Comparison of ENCODE assay signal across 1 cellular context in genomic region chr13:64446372-64446771, GRCh38.
TF ChIP-seq lines count a peak whose summit lies in the region.

No MANE protein-coding gene starts in this region.

TF ChIP-seq in GM23338, 12 proteins besides CTCF, POLR2A, EP300 and RAD21 (continued from another document):
- TF ChIP-seq, protein P1, sequence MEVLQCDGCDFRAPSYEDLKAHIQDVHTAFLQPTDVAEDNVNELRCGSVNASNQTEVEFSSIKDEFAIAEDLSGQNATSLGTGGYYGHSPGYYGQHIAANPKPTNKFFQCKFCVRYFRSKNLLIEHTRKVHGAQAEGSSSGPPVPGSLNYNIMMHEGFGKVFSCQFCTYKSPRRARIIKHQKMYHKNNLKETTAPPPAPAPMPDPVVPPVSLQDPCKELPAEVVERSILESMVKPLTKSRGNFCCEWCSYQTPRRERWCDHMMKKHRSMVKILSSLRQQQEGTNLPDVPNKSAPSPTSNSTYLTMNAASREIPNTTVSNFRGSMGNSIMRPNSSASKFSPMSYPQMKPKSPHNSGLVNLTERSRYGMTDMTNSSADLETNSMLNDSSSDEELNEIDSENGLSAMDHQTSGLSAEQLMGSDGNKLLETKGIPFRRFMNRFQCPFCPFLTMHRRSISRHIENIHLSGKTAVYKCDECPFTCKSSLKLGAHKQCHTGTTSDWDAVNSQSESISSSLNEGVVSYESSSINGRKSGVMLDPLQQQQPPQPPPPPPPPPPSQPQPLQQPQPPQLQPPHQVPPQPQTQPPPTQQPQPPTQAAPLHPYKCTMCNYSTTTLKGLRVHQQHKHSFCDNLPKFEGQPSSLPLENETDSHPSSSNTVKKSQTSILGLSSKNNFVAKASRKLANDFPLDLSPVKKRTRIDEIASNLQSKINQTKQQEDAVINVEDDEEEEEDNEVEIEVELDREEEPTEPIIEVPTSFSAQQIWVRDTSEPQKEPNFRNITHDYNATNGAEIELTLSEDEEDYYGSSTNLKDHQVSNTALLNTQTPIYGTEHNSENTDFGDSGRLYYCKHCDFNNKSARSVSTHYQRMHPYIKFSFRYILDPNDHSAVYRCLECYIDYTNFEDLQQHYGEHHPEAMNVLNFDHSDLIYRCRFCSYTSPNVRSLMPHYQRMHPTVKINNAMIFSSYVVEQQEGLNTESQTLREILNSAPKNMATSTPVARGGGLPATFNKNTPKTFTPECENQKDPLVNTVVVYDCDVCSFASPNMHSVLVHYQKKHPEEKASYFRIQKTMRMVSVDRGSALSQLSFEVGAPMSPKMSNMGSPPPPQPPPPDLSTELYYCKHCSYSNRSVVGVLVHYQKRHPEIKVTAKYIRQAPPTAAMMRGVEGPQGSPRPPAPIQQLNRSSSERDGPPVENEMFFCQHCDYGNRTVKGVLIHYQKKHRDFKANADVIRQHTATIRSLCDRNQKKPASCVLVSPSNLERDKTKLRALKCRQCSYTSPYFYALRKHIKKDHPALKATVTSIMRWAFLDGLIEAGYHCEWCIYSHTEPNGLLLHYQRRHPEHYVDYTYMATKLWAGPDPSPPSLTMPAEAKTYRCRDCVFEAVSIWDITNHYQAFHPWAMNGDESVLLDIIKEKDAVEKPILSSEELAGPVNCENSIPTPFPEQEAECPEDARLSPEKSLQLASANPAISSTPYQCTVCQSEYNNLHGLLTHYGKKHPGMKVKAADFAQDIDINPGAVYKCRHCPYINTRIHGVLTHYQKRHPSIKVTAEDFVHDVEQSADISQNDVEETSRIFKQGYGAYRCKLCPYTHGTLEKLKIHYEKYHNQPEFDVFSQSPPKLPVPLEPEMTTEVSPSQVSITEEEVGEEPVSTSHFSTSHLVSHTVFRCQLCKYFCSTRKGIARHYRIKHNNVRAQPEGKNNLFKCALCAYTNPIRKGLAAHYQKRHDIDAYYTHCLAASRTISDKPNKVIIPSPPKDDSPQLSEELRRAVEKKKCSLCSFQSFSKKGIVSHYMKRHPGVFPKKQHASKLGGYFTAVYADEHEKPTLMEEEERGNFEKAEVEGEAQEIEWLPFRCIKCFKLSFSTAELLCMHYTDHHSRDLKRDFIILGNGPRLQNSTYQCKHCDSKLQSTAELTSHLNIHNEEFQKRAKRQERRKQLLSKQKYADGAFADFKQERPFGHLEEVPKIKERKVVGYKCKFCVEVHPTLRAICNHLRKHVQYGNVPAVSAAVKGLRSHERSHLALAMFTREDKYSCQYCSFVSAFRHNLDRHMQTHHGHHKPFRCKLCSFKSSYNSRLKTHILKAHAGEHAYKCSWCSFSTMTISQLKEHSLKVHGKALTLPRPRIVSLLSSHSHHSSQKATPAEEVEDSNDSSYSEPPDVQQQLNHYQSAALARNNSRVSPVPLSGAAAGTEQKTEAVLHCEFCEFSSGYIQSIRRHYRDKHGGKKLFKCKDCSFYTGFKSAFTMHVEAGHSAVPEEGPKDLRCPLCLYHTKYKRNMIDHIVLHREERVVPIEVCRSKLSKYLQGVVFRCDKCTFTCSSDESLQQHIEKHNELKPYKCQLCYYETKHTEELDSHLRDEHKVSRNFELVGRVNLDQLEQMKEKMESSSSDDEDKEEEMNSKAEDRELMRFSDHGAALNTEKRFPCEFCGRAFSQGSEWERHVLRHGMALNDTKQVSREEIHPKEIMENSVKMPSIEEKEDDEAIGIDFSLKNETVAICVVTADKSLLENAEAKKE (CRISPR knock-in tag; IDR thresholded peaks at IDR 0.05) = no peak
- no peak for TF ChIP-seq ETS1 (IDR thresholded peaks at IDR 0.05)
- no peak for TF ChIP-seq ZNF331 (CRISPR knock-in tag; IDR thresholded peaks at IDR 0.05; ENCODE audit: low read depth)
